ENCODE assay signal across 16 cellular contexts in the genomic region with DNA sequence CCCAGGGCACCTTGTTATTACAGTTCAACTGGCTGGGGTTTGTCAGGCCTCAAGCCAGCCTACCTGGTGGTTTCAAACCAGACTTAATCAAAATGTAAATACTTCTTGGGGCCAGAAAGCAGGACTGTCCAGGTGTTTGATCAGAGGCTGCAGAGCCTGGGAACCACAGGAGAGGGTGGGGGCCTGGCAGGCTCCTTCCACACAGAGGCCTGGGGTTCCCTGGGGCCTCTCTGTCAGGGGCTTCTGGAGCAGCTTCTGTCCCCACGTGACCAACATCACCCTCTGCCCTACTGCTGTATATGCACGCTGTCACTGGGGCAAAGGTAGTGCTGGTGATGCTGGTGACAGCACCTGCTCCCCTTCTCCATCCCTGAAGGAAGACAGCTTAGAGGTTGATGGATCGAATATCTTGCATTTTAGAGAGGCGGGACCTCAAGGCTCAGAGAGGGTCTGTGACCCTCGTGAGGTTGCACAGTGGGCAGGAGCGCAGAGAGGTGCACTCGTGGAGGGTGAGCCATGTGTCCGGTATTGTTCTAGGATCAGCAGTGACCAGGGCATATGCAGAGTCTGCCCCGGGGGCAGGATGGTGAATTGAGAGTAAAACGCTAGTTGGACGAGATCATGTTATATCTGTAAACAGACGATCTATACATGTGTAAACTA.
DNase-seq lines count a peak whose midpoint lies in the region; ATAC-seq, FAIRE-seq and TF ChIP-seq lines count a peak whose summit lies in the region.
"Had no signal": no experiment of that assay in that cellular context is flagged by ENCODE, and none has a peak within 500 bp of the region (broad histone marks: within the 10 kb centered on the region; RNA-seq: fewer than 3 reads in every experiment).

No MANE protein-coding gene starts in this region.

- intact Hi-C loops in CD14-positive monocyte (cut with micrococcal nuclease) = loop anchor here (10.0 kb wide), 2 partner anchors 92 to 98 kb away; partner anchors contain the start of gene GRK5 (in 1 of the 2)
- intact Hi-C loops in pancreas (cut with DNase I) = no loop called here
- intact Hi-C loops in spleen (cut with DNase I; ENCODE audit: low total_unique reads) = no loop called here

- H3K27ac ChIP-seq in pancreas (no peak overlapping the region), spleen (peak overlapping the region in 4 of 8 donors; percentile 64 to 79 (median 75))
- H3K27ac ChIP-seq: adrenal gland, SK-N-MC had no signal

- H3K9me3 Mint-ChIP-seq in CD14-positive monocyte = peaks cover 0 to 3% (median 2%) of the 10 kb centered on the region in 7 donors
- H3K9me3 Mint-ChIP-seq in activated naive CD8-positive, alpha-beta T cell treated with anti-CD3 and anti-CD28 coated beads, Interleukin-2, amount 50 U/mL, for 24 hours = peaks cover 3% of the 10 kb centered on the region

- H3K36me3 Mint-ChIP-seq in CD14-positive monocyte = peaks cover 0 to 10% of the 10 kb centered on the region in 2 donors
- H3K36me3 Mint-ChIP-seq in activated naive CD8-positive, alpha-beta T cell treated with anti-CD3 and anti-CD28 coated beads, Interleukin-2, amount 50 U/mL, for 24 hours (ENCODE audit: low read depth) = peaks cover 3% of the 10 kb centered on the region

- no peak for TF ChIP-seq POLR2A in spleen (IDR thresholded peaks at IDR 0.05)

- H3K4me1 ChIP-seq in pancreas (peaks cover 19 to 32% (median 27%) of the 10 kb centered on the region in 3 donors), spleen (peaks cover 45 to 94% (median 87%) of the 10 kb centered on the region in 6 donors)

- WGBS in pancreas, 2 donors = 43 to 48% methylated on average over 12 of the region's 12 CpGs
- WGBS in spleen, 5 donors = 85 to 94% (median 89%) methylated on average over 11 to 12 of the region's 12 CpGs

- H3K27me3 Mint-ChIP-seq in CD14-positive monocyte (ENCODE audit: low read depth in 3 of 3) = peaks cover 11 to 21% (median 16%) of the 10 kb centered on the region in 3 donors
- H3K27me3 Mint-ChIP-seq in activated naive CD8-positive, alpha-beta T cell treated with anti-CD3 and anti-CD28 coated beads, Interleukin-2, amount 50 U/mL, for 24 hours = peaks cover 2% of the 10 kb centered on the region

- no peak for FAIRE-seq in pancreas (lab: Jason Lieb, UNC)
- FAIRE-seq: frontal cortex had no signal

- no peak for TF ChIP-seq CTCF in CD14-positive monocyte (IDR thresholded peaks at IDR 0.05)
- no peak for TF ChIP-seq CTCF in pancreas (IDR thresholded peaks at IDR 0.05)
- no peak for TF ChIP-seq CTCF in spleen (IDR thresholded peaks at IDR 0.05 in 8 of 11, conservative IDR thresholded peaks at IDR 0.05 in 3 of 11)

- peak overlapping the region in 1 of 2 donors; percentile 28 for H3K4me3 Mint-ChIP-seq in CD14-positive monocyte
- H3K4me3 Mint-ChIP-seq in activated naive CD8-positive, alpha-beta T cell treated with anti-CD3 and anti-CD28 coated beads, Interleukin-2, amount 50 U/mL, for 24 hours = no peak overlapping the region

- H3K9me3 ChIP-seq in pancreas = no peaks in the 10 kb centered on the region
- peaks cover 0 to 4% (median 2%) of the 10 kb centered on the region in 8 donors for H3K9me3 ChIP-seq in spleen
- H3K9me3 ChIP-seq: adrenal gland had no signal

- no peak overlapping the region for H3K4me3 ChIP-seq in pancreas
- H3K4me3 ChIP-seq in spleen = no peak overlapping the region
- H3K4me3 ChIP-seq: adrenal gland, SK-N-MC had no signal

- peak; percentile 24 for DNase-seq in CD14-positive monocyte (ENCODE audit: low spot score)
- DNase-seq in ELR (ENCODE audit: low read depth) = peak; percentile 24
- no peak for DNase-seq in activated naive CD8-positive, alpha-beta T cell treated with anti-CD3 and anti-CD28 coated beads, Interleukin-2, amount 50 U/mL, for 24 hours
- peak in 4 of 6 donors; percentile 39 to 68 (median 53) for DNase-seq in pancreas
- no peak for DNase-seq in foreskin melanocyte
- DNase-seq in spleen = no peak
- DNase-seq in globus pallidus (ENCODE audit: low spot score) = no peak
- DNase-seq: activated CD4-positive, alpha-beta T cell treated with anti-CD3 and anti-CD28 coated beads for 1 hour; adrenal gland; left cardiac atrium; NCI-H1417 treated with DMSO at 0.1 percent for 48 hours; NK-92 treated with Interleukin-12 subunit alpha and Interleukin-12 subunit beta, amount 100 ng/mL, for 24 hours; nucleus accumbens; stimulated activated naive CD4-positive, alpha-beta T cell had no signal

- H3K4me1 Mint-ChIP-seq in CD14-positive monocyte = peaks cover 38% of the 10 kb centered on the region
- peaks cover 90% of the 10 kb centered on the region for H3K4me1 Mint-ChIP-seq in activated naive CD8-positive, alpha-beta T cell treated with anti-CD3 and anti-CD28 coated beads, Interleukin-2, amount 50 U/mL, for 24 hours

- no peaks in the 10 kb centered on the region for H3K27me3 ChIP-seq in pancreas
- H3K27me3 ChIP-seq in spleen (replicated peaks in 1 of 7) = no peaks in the 10 kb centered on the region
- H3K27me3 ChIP-seq: adrenal gland had no signal

- no peaks in the 10 kb centered on the region for H3K36me3 ChIP-seq in pancreas
- peaks cover 0 to 5% (median 0%) of the 10 kb centered on the region in 6 donors for H3K36me3 ChIP-seq in spleen
- H3K36me3 ChIP-seq: adrenal gland had no signal

- H3K27ac Mint-ChIP-seq in CD14-positive monocyte = no peak overlapping the region
- peak overlapping the region; percentile 1 for H3K27ac Mint-ChIP-seq in activated naive CD8-positive, alpha-beta T cell treated with anti-CD3 and anti-CD28 coated beads, Interleukin-2, amount 50 U/mL, for 24 hours

- ATAC-seq in activated naive CD8-positive, alpha-beta T cell treated with anti-CD3 and anti-CD28 coated beads, Interleukin-2, amount 50 U/mL, for 24 hours = no peak
- peak; percentile 73 to 88 (median 82) for ATAC-seq in pancreas
- ATAC-seq: left cardiac atrium had no signal

Comparison
In these comparisons a context has a peak if more than half of its experiments do, and no peak if none do; other contexts are left out.
1. DNase-seq: peak in CD14-positive monocyte (single experiment), ELR (single experiment) and pancreas (4 of 6); none in activated naive CD8-positive, alpha-beta T cell treated with anti-CD3 and anti-CD28 coated beads, Interleukin-2, amount 50 U/mL, for 24 hours (single experiment), foreskin melanocyte (single experiment), spleen (single experiment) and globus pallidus (single experiment).
2. intact Hi-C loops: an anchor here in CD14-positive monocyte (10.0 kb wide); none called in pancreas and spleen.